1 cellular context compared by ENCODE assay signal in genomic region chr4:55284331-55284730, GRCh38.
TF ChIP-seq lines count a peak whose summit lies in the region.

No MANE protein-coding gene starts in this region.

TF ChIP-seq in HepG2, 621 proteins besides CTCF, POLR2A, EP300 and RAD21 (continued from another document):
- TF ChIP-seq ONECUT2 (CRISPR knock-in tag; IDR thresholded peaks at IDR 0.05): no peak
- no peak for TF ChIP-seq PRMT3 (CRISPR knock-in tag; IDR thresholded peaks at IDR 0.05; ENCODE audit: borderline replicate concordance, low read depth)
- no peak for TF ChIP-seq TCF7L2 (IDR thresholded peaks at IDR 0.05; ENCODE audit: low read depth, low read length)
- TF ChIP-seq ZNF160 (CRISPR knock-in tag; IDR thresholded peaks at IDR 0.05): peak; percentile 98
